1 cellular context compared by ENCODE assay signal in genomic region chr14:92570863-92571262, GRCh38.
TF ChIP-seq lines count a peak whose summit lies in the region.

No MANE protein-coding gene starts in this region.

TF ChIP-seq in HepG2, 621 proteins besides CTCF, POLR2A, EP300 and RAD21:
- TF ChIP-seq THRA (CRISPR knock-in tag; IDR thresholded peaks at IDR 0.05; ENCODE audit: borderline replicate concordance) (no peak), RFX5 (IDR thresholded peaks at IDR 0.05; ENCODE audit: low read depth, low read length) (no peak), NRL (CRISPR knock-in tag; IDR thresholded peaks at IDR 0.05; ENCODE audit: borderline replicate concordance) (no peak), ZNF598 (CRISPR knock-in tag; IDR thresholded peaks at IDR 0.05; ENCODE audit: borderline replicate concordance) (no peak), DMAP1 (CRISPR knock-in tag; IDR thresholded peaks at IDR 0.05) (no peak), ATF3 (CRISPR knock-in tag; IDR thresholded peaks at IDR 0.05) (no peak)
